8 cellular contexts compared by ENCODE assay signal in genomic region chr5:139765409-139766217, GRCh38. TPM values are rescaled to one million over a fixed set of nuclear protein-coding genes. Genes with fewer than 3 reads are reported as not detected.
DNase-seq lines count a peak whose midpoint lies in the region; ATAC-seq, FAIRE-seq and TF ChIP-seq lines count a peak whose summit lies in the region.

No MANE protein-coding gene starts in this region.

- no peak for FAIRE-seq in H1 (lab: Jason Lieb, UNC)

- H4K8ac ChIP-seq in H1 (ENCODE audit: extremely low read depth, insufficient read depth, low read length): peak overlapping the region; percentile 64; the same call in 1 of the 2 replicates

- no peaks in the 10 kb centered on the region for H3K36me3 ChIP-seq in H1 (ENCODE audit: control insufficient read depth in 2 of 4, insufficient read depth in 4 of 4, low read length in 3 of 4)

- H3K27ac ChIP-seq in H1 (ENCODE audit: low read depth, low read length): no peak overlapping the region

- WGBS in H1 (ENCODE audit: extremely low coverage in 1 of 2, insufficient coverage in 1 of 2, insufficient read length in 1 of 2, insufficient replicate concordance in 2 of 2, low coverage in 1 of 2, low lambda C conversion rate in 2 of 2, missing lambda C conversion rate in 1 of 2), 2 experiments: 15% methylated on average over 34 of the region's 46 CpGs; no CpG with 5 or more reads in 1 of the 2 experiments

- no peak overlapping the region for H2BK120ac ChIP-seq in H1 (replicated peaks; ENCODE audit: low read depth, low read length)

- no peak overlapping the region for H3K14ac ChIP-seq in H1 (ENCODE audit: insufficient read length)

- H2AK5ac ChIP-seq in H1 (ENCODE audit: low read depth, low read length): no peak overlapping the region

- H3K4me1 ChIP-seq in H1 (replicated peaks in 1 of 4; ENCODE audit: control insufficient read depth in 3 of 4, insufficient read depth in 4 of 4, low read length in 3 of 4): peaks cover 9 to 32% (median 15%) of the 10 kb centered on the region in 4 experiments

- TF ChIP-seq EP300 in H1 (IDR thresholded peaks at IDR 0.05; ENCODE audit: borderline replicate concordance in 1 of 2, low read depth in 2 of 2, low read length in 2 of 2): no peak

- DNase-seq in AG08396 (ENCODE audit: low spot score) (peak; percentile 88), NCI-H748 (lab: John Stamatoyannopoulos, UW; ENCODE audit: unreplicated experiment) (peak; percentile 84), H1 (ENCODE audit: low read depth in 1 of 2, low spot score in 2 of 2) (peak in 1 of 2 experiments; percentile 97), mesenteric fat pad (ENCODE audit: low spot score) (peak; percentile 94)
- DNase-seq in activated CD8-positive, alpha-beta memory T cell treated with anti-CD3 and anti-CD28 coated beads for 4 hours (ENCODE audit: low read depth in 2 of 2): peak; percentile 59 to 61
- peak; percentile 67 for DNase-seq in stimulated activated CD8-positive, alpha-beta memory T cell treated with anti-CD3 and anti-CD28 coated beads, Interleukin-15, amount 100 ng/mL, for 1 hour (ENCODE audit: low read depth)

- H4K20me1 ChIP-seq in H1 (replicated peaks in 1 of 2; ENCODE audit: control insufficient read depth in 1 of 2, insufficient read depth in 2 of 2, low read length in 2 of 2): peaks cover 0 to 7% of the 10 kb centered on the region in 2 experiments

- H4K5ac ChIP-seq in H1 (ENCODE audit: insufficient read length, low read depth, low read length): peak overlapping the region; percentile 67

- H3K27me3 ChIP-seq in H1 (replicated peaks in 1 of 4; ENCODE audit: control insufficient read depth in 3 of 4, extremely low read depth in 1 of 4, insufficient read depth in 3 of 4, low read length in 3 of 4): peaks cover 8 to 36% (median 26%) of the 10 kb centered on the region in 4 experiments

- no peak overlapping the region for H3K9ac ChIP-seq in H1 (replicated peaks in 1 of 4; ENCODE audit: extremely low read depth in 1 of 4, low read depth in 3 of 4, low read length in 3 of 4)

- H2BK20ac ChIP-seq in H1 (ENCODE audit: low read length): no peak overlapping the region

- peak; percentile 66 to 71 for TF ChIP-seq RAD21 in H1 (IDR thresholded peaks at IDR 0.05 in 1 of 2, conservative IDR thresholded peaks at IDR 0.05 in 1 of 2; ENCODE audit: low read depth in 2 of 2, low read length in 2 of 2)

- H3K18ac ChIP-seq in H1 (ENCODE audit: extremely low read depth, low read length): peak overlapping the region; percentile 78

- peak overlapping the region in 1 of 2 experiments; percentile 80 for H3K4me2 ChIP-seq in H1 (ENCODE audit: insufficient read depth in 1 of 2, low read depth in 2 of 2, low read length in 2 of 2)

- no peaks in the 10 kb centered on the region for H3K79me1 ChIP-seq in H1 (ENCODE audit: low read depth, low read length)

- peak in 2 of 3 experiments; percentile 65 to 75; a peak in 3 of 4 replicates for TF ChIP-seq CTCF in H1 (IDR thresholded peaks at IDR 0.05; ENCODE audit: control extremely low read depth in 1 of 3, insufficient read depth in 1 of 3, low read depth in 1 of 3, low read length in 3 of 3)

- no peaks in the 10 kb centered on the region for H3K79me2 ChIP-seq in H1 (ENCODE audit: control insufficient read depth in 1 of 2, insufficient read depth in 2 of 2, low read length in 2 of 2)

- peak overlapping the region; percentile 76; the same call in 1 of the 2 replicates for H2BK15ac ChIP-seq in H1 (ENCODE audit: low read length)

- no peak overlapping the region for H3K4ac ChIP-seq in H1 (replicated peaks; ENCODE audit: insufficient read length, low read depth, low read length)

- H3K23ac ChIP-seq in H1 (ENCODE audit: insufficient read length): no peak overlapping the region

- peak overlapping the region; percentile 47 for H3K56ac ChIP-seq in H1 (replicated peaks; ENCODE audit: insufficient read length, low read depth, low read length)

- CTCF ChIA-PET in H1 (lab: Charles Lee; ENCODE audit: partially characterized antibody): interaction anchor here (0.6 to 15.7 kb wide), 68 partner anchors 8 to 414 kb away, joined by 3 to 385 read pairs (median 6); partner anchors contain the start of genes CXXC5 and DNAJC18

- H2AFZ ChIP-seq in H1 (ENCODE audit: low read length): peak overlapping the region; percentile 87; the same call in 1 of the 2 replicates

- H3K23me2 ChIP-seq in H1 (ENCODE audit: low read depth, low read length): no peaks in the 10 kb centered on the region; the same call in 1 of the 2 replicates

- H2BK5ac ChIP-seq in H1 (ENCODE audit: low read depth, low read length): no peak overlapping the region

- peak overlapping the region; percentile 57 for H4K91ac ChIP-seq in H1 (replicated peaks; ENCODE audit: insufficient read length, low read length)

- peak; percentile 82 for ATAC-seq in GM18867 (IDR thresholded peaks at IDR 0.05; ENCODE audit: unreplicated experiment)
- peak; percentile 78 for ATAC-seq in HG03108 (IDR thresholded peaks at IDR 0.05; ENCODE audit: unreplicated experiment)

- no peak for TF ChIP-seq POLR2A in H1 (IDR thresholded peaks at IDR 0.05; ENCODE audit: control extremely low read depth in 1 of 2, low read depth in 2 of 2, low read length in 2 of 2)

- no peaks in the 10 kb centered on the region for H3K9me3 ChIP-seq in H1 (ENCODE audit: insufficient read depth in 2 of 2, low read depth in 1 of 2, low read length in 1 of 2)

- peak overlapping the region; percentile 40 for H2BK12ac ChIP-seq in H1 (ENCODE audit: low read depth, low read length)

- H3K4me3 ChIP-seq in H1 (ENCODE audit: extremely low read depth in 1 of 4, insufficient read depth in 2 of 4, low read depth in 3 of 4, low read length in 4 of 4): peak overlapping the region; percentile 15 to 73 (median 66); a peak in 7 of 8 replicates

- POLR2A ChIA-PET in H1 (lab: Charles Lee; ENCODE audit: partially characterized antibody): interaction anchor here (0.6 to 3.1 kb wide), 14 partner anchors 13 to 308 kb away, joined by 3 to 14 read pairs (median 4); partner anchors contain the start of gene CXXC5

TF ChIP-seq in H1, 55 proteins besides CTCF, POLR2A, EP300 and RAD21 (continues in another document):
- peak; percentile 51 for TF ChIP-seq PHF8 (conservative IDR thresholded peaks at IDR 0.05; ENCODE audit: low read depth, low read length)
- TF ChIP-seq CHD2 (IDR thresholded peaks at IDR 0.05; ENCODE audit: low read length): no peak
- 0 out of 4 replicates have a peak, but pooled peaks of 1 of the 2 experiments have one; percentile 38 for TF ChIP-seq SIN3A (conservative IDR thresholded peaks at IDR 0.05 in 1 of 2, IDR thresholded peaks at IDR 0.05 in 1 of 2; ENCODE audit: low read depth in 1 of 2, low read length in 2 of 2)
- TF ChIP-seq, protein P1, sequence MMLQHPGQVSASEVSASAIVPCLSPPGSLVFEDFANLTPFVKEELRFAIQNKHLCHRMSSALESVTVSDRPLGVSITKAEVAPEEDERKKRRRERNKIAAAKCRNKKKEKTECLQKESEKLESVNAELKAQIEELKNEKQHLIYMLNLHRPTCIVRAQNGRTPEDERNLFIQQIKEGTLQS (IDR thresholded peaks at IDR 0.05; ENCODE audit: insufficient read depth, low read depth, low read length): 0 out of 2 replicates have a peak, but pooled peaks have one; percentile 9
- peak in 1 of 2 experiments; percentile 38; a peak in 1 of 4 replicates for TF ChIP-seq HDAC2 (IDR thresholded peaks at IDR 0.05; ENCODE audit: borderline replicate concordance in 1 of 2, low read depth in 2 of 2, low read length in 2 of 2)
- TF ChIP-seq, protein P2, sequence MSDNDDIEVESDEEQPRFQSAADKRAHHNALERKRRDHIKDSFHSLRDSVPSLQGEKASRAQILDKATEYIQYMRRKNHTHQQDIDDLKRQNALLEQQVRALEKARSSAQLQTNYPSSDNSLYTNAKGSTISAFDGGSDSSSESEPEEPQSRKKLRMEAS (IDR thresholded peaks at IDR 0.05): peak; percentile 26; the same call in 1 of the 2 replicates
- TF ChIP-seq CREB1 (IDR thresholded peaks at IDR 0.05): peak; percentile 52
- TF ChIP-seq BACH1 (IDR thresholded peaks at IDR 0.05; ENCODE audit: low read length): no peak
- no peak for TF ChIP-seq SP4 (IDR thresholded peaks at IDR 0.05; ENCODE audit: low read length)
- TF ChIP-seq, protein P3, sequence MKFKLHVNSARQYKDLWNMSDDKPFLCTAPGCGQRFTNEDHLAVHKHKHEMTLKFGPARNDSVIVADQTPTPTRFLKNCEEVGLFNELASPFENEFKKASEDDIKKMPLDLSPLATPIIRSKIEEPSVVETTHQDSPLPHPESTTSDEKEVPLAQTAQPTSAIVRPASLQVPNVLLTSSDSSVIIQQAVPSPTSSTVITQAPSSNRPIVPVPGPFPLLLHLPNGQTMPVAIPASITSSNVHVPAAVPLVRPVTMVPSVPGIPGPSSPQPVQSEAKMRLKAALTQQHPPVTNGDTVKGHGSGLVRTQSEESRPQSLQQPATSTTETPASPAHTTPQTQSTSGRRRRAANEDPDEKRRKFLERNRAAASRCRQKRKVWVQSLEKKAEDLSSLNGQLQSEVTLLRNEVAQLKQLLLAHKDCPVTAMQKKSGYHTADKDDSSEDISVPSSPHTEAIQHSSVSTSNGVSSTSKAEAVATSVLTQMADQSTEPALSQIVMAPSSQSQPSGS (IDR thresholded peaks at IDR 0.05; ENCODE audit: low read length): no peak

RNA-seq across cellular contexts. Expression of gene PSD2, which starts 30.0 kb away (rescaled TPM):
- total RNA-seq in H1 (2021; fragmentation: NEBNext Ultra II Directional; extraction: Animal tissue kit (Norgen Biotek cat#: 25700)): 0.06 and 0.13 TPM in 2 replicates
- polyA plus RNA-seq in H1 (2011; rRNA removed): 0.14 and 0.25 TPM in 2 replicates
- polyA plus RNA-seq in H1 (2011; cell fraction: cytosol; rRNA removed): 0.23 TPM
- 0.48 TPM for polyA plus RNA-seq in H1 (2011; cell fraction: nucleus; rRNA removed)
- polyA plus RNA-seq in H1 (2012, experiment 1 of 2): 0.09 to 0.24 TPM (median 0.15 TPM) in 4 replicates
- 0.14 TPM for polyA plus RNA-seq in H1 (2012, experiment 2 of 2)
- polyA plus RNA-seq in H1 (2013, experiment 1 of 2): 0.06 TPM
- polyA plus RNA-seq in H1 (2013, experiment 2 of 2): 0.09 TPM
- polyA minus RNA-seq in H1 (2011; rRNA and poly(A)+ RNA removed): 0.17 TPM in 1 of 2 replicates, not detected in the other
- polyA minus RNA-seq in H1 (2011; cell fraction: cytosol; rRNA and poly(A)+ RNA removed): not detected
- polyA minus RNA-seq in H1 (2011; cell fraction: nucleus; rRNA and poly(A)+ RNA removed): 0.20 TPM
- total RNA-seq in mesenteric fat pad: not detected
